1 cellular context compared by ENCODE assay signal in the genomic region with DNA sequence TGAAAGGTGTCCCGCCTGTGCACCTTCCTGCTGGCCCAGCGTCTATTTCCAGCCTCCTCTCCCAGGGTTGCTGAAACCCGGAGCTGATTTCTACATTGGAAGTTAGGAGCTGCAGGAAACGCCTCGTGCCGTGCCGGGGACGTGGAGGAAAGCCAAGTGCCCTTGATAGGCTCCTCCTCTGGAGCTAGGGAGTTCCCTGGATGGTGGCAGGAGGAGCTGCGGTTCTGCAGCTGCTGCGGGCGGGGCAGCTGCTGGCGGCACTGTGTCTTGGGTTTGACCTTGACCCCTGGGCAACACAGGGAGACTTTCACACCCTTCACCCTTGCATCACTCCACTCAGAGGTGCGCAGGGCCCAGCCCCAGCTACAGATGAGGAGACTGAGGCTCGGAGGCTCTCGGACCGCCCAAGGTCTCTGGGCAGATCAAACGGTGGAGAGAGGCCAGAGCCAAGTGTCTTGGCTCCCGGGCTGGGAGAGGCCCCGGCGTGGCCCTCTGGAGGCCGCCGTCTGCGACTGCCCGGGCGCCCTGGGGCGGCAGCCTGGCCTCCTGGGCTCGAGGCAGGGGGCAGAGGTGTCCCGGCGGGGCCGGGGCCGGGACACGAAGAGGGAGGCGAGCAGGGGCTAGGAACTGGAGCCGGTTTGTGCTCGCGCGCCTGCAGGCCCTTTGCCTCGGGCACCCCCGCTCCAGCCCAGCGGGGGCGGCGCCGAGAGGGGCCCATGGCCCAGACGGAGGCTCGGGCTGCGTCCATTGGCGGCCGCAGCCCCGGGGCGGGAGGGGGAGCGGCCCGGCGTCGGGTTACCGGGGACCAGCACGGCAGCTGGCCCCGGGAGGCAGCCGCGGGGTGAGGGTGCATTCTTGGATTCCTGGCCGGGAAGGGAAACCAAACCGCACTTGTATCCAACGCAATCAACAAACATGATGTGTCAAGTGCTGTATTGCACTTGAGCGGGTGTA.
TF ChIP-seq lines count a peak whose summit lies in the region.

No MANE protein-coding gene starts in this region.

TF ChIP-seq in HepG2, 621 proteins besides CTCF, POLR2A, EP300 and RAD21 (continued from another document and continues in another):
- TF ChIP-seq, protein P1, sequence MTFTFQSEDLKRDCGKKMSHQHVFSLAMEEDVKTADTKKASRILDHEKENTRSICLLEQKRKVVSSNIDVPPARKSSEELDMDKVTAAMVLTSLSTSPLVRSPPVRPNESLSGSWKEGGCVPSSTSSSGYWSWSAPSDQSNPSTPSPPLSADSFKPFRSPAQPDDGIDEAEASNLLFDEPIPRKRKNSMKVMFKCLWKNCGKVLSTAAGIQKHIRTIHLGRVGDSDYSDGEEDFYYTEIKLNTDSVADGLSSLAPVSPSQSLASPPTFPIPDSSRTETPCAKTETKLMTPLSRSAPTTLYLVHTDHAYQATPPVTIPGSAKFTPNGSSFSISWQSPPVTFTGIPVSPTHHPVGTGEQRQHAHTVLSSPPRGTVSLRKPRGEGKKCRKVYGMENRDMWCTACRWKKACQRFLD (CRISPR knock-in tag; IDR thresholded peaks at IDR 0.05; ENCODE audit: borderline replicate concordance): peak; percentile 67; the same call in 1 of the 2 replicates
- TF ChIP-seq, protein P2, sequence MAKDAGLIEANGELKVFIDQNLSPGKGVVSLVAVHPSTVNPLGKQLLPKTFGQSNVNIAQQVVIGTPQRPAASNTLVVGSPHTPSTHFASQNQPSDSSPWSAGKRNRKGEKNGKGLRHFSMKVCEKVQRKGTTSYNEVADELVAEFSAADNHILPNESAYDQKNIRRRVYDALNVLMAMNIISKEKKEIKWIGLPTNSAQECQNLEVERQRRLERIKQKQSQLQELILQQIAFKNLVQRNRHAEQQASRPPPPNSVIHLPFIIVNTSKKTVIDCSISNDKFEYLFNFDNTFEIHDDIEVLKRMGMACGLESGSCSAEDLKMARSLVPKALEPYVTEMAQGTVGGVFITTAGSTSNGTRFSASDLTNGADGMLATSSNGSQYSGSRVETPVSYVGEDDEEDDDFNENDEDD (CRISPR knock-in tag; IDR thresholded peaks at IDR 0.05; ENCODE audit: borderline replicate concordance): no peak
- TF ChIP-seq ZNF451 (CRISPR knock-in tag; IDR thresholded peaks at IDR 0.05): 0 out of 2 replicates have a peak, but pooled peaks have one; percentile 35
- TF ChIP-seq, protein P3, sequence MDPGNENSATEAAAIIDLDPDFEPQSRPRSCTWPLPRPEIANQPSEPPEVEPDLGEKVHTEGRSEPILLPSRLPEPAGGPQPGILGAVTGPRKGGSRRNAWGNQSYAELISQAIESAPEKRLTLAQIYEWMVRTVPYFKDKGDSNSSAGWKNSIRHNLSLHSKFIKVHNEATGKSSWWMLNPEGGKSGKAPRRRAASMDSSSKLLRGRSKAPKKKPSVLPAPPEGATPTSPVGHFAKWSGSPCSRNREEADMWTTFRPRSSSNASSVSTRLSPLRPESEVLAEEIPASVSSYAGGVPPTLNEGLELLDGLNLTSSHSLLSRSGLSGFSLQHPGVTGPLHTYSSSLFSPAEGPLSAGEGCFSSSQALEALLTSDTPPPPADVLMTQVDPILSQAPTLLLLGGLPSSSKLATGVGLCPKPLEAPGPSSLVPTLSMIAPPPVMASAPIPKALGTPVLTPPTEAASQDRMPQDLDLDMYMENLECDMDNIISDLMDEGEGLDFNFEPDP (CRISPR knock-in tag; conservative IDR thresholded peaks at IDR 0.05): no peak
- TF ChIP-seq TBL1XR1 (IDR thresholded peaks at IDR 0.05; ENCODE audit: borderline replicate concordance, low read length, partially characterized antibody): no peak
- no peak for TF ChIP-seq ELF1 (CRISPR knock-in tag; IDR thresholded peaks at IDR 0.05)
- peak; percentile 76; the same call in 1 of the 2 replicates for TF ChIP-seq SALL1 (CRISPR knock-in tag; IDR thresholded peaks at IDR 0.05)
- no peak for TF ChIP-seq SIN3A (IDR thresholded peaks at IDR 0.05; ENCODE audit: borderline replicate concordance, low read depth, low read length)
- no peak for TF ChIP-seq ZNF225 (CRISPR knock-in tag; IDR thresholded peaks at IDR 0.05)
- TF ChIP-seq SP5 (CRISPR knock-in tag; IDR thresholded peaks at IDR 0.05; ENCODE audit: borderline replicate concordance, low read depth): peak; percentile 31; the same call in 1 of the 2 replicates
- peak; percentile 71 for TF ChIP-seq ZNF547 (CRISPR knock-in tag; IDR thresholded peaks at IDR 0.05)
- TF ChIP-seq ZNF331 (CRISPR knock-in tag; IDR thresholded peaks at IDR 0.05): no peak
- no peak for TF ChIP-seq ZNF549 (CRISPR knock-in tag; IDR thresholded peaks at IDR 0.05)
- TF ChIP-seq, protein P4, sequence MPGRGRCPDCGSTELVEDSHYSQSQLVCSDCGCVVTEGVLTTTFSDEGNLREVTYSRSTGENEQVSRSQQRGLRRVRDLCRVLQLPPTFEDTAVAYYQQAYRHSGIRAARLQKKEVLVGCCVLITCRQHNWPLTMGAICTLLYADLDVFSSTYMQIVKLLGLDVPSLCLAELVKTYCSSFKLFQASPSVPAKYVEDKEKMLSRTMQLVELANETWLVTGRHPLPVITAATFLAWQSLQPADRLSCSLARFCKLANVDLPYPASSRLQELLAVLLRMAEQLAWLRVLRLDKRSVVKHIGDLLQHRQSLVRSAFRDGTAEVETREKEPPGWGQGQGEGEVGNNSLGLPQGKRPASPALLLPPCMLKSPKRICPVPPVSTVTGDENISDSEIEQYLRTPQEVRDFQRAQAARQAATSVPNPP (CRISPR knock-in tag; IDR thresholded peaks at IDR 0.05): no peak
- no peak for TF ChIP-seq ATM (IDR thresholded peaks at IDR 0.05; ENCODE audit: borderline replicate concordance)
- TF ChIP-seq RFXANK (CRISPR knock-in tag; IDR thresholded peaks at IDR 0.05): no peak
- TF ChIP-seq, protein P5, sequence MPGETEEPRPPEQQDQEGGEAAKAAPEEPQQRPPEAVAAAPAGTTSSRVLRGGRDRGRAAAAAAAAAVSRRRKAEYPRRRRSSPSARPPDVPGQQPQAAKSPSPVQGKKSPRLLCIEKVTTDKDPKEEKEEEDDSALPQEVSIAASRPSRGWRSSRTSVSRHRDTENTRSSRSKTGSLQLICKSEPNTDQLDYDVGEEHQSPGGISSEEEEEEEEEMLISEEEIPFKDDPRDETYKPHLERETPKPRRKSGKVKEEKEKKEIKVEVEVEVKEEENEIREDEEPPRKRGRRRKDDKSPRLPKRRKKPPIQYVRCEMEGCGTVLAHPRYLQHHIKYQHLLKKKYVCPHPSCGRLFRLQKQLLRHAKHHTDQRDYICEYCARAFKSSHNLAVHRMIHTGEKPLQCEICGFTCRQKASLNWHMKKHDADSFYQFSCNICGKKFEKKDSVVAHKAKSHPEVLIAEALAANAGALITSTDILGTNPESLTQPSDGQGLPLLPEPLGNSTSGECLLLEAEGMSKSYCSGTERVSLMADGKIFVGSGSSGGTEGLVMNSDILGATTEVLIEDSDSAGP (CRISPR knock-in tag; IDR thresholded peaks at IDR 0.05; ENCODE audit: borderline replicate concordance): peak; percentile 47; the same call in 1 of the 2 replicates
- TF ChIP-seq, protein P6, sequence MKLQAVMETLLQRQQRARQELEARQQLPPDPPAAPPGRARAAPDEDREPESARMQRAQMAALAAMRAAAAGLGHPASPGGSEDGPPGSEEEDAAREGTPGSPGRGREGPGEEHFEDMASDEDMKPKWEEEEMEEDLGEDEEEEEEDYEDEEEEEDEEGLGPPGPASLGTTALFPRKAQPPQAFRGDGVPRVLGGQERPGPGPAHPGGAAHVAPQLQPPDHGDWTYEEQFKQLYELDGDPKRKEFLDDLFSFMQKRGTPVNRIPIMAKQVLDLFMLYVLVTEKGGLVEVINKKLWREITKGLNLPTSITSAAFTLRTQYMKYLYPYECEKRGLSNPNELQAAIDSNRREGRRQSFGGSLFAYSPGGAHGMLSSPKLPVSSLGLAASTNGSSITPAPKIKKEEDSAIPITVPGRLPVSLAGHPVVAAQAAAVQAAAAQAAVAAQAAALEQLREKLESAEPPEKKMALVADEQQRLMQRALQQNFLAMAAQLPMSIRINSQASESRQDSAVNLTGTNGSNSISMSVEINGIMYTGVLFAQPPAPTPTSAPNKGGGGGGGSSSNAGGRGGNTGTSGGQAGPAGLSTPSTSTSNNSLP (IDR thresholded peaks at IDR 0.05; ENCODE audit: low read depth, low read length): no peak
- TF ChIP-seq, protein P7, sequence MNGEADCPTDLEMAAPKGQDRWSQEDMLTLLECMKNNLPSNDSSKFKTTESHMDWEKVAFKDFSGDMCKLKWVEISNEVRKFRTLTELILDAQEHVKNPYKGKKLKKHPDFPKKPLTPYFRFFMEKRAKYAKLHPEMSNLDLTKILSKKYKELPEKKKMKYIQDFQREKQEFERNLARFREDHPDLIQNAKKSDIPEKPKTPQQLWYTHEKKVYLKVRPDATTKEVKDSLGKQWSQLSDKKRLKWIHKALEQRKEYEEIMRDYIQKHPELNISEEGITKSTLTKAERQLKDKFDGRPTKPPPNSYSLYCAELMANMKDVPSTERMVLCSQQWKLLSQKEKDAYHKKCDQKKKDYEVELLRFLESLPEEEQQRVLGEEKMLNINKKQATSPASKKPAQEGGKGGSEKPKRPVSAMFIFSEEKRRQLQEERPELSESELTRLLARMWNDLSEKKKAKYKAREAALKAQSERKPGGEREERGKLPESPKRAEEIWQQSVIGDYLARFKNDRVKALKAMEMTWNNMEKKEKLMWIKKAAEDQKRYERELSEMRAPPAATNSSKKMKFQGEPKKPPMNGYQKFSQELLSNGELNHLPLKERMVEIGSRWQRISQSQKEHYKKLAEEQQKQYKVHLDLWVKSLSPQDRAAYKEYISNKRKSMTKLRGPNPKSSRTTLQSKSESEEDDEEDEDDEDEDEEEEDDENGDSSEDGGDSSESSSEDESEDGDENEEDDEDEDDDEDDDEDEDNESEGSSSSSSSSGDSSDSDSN (CRISPR knock-in tag; IDR thresholded peaks at IDR 0.05): peak; percentile 58; the same call in 1 of the 2 replicates
- TF ChIP-seq, protein P8, sequence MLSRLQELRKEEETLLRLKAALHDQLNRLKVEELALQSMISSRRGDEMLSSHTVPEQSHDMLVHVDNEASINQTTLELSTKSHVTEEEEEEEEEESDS (CRISPR knock-in tag; IDR thresholded peaks at IDR 0.05; ENCODE audit: borderline replicate concordance): no peak
- TF ChIP-seq, protein P9, sequence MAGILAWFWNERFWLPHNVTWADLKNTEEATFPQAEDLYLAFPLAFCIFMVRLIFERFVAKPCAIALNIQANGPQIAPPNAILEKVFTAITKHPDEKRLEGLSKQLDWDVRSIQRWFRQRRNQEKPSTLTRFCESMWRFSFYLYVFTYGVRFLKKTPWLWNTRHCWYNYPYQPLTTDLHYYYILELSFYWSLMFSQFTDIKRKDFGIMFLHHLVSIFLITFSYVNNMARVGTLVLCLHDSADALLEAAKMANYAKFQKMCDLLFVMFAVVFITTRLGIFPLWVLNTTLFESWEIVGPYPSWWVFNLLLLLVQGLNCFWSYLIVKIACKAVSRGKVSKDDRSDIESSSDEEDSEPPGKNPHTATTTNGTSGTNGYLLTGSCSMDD (CRISPR knock-in tag; IDR thresholded peaks at IDR 0.05): no peak
- no peak for TF ChIP-seq NFE2L1 (CRISPR knock-in tag; IDR thresholded peaks at IDR 0.05; ENCODE audit: borderline replicate concordance)
- TF ChIP-seq MAZ (IDR thresholded peaks at IDR 0.05; ENCODE audit: borderline replicate concordance, low read depth, low read length): no peak
- TF ChIP-seq MAZ (CRISPR knock-in tag; IDR thresholded peaks at IDR 0.05; ENCODE audit: low read depth): 0 out of 2 replicates have a peak, but pooled peaks have one; percentile 41
- TF ChIP-seq HNRNPK (IDR thresholded peaks at IDR 0.05; ENCODE audit: low read depth, low read length, poor library complexity, severe bottlenecking): peak; percentile 40
- no peak for TF ChIP-seq ZNF207 (IDR thresholded peaks at IDR 0.05; ENCODE audit: borderline replicate concordance)
- TF ChIP-seq ZNF180 (CRISPR knock-in tag; IDR thresholded peaks at IDR 0.05; ENCODE audit: borderline replicate concordance, low read depth): no peak
- TF ChIP-seq ZNF460 (CRISPR knock-in tag; IDR thresholded peaks at IDR 0.05; ENCODE audit: borderline replicate concordance): no peak
- TF ChIP-seq, protein P10, sequence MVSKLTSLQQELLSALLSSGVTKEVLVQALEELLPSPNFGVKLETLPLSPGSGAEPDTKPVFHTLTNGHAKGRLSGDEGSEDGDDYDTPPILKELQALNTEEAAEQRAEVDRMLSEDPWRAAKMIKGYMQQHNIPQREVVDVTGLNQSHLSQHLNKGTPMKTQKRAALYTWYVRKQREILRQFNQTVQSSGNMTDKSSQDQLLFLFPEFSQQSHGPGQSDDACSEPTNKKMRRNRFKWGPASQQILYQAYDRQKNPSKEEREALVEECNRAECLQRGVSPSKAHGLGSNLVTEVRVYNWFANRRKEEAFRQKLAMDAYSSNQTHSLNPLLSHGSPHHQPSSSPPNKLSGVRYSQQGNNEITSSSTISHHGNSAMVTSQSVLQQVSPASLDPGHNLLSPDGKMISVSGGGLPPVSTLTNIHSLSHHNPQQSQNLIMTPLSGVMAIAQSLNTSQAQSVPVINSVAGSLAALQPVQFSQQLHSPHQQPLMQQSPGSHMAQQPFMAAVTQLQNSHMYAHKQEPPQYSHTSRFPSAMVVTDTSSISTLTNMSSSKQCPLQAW (CRISPR knock-in tag; IDR thresholded peaks at IDR 0.05): no peak
- TF ChIP-seq ASH2L (IDR thresholded peaks at IDR 0.05; ENCODE audit: insufficient read length, low read depth, low read length): peak; percentile 35
- TF ChIP-seq JDP2 (CRISPR knock-in tag; IDR thresholded peaks at IDR 0.05; ENCODE audit: borderline replicate concordance): no peak
- TF ChIP-seq KDM2A (CRISPR knock-in tag; IDR thresholded peaks at IDR 0.05; ENCODE audit: borderline replicate concordance, low read depth): 0 out of 2 replicates have a peak, but pooled peaks have one; percentile 4
- peak; percentile 88 for TF ChIP-seq ZNF230 (CRISPR knock-in tag; IDR thresholded peaks at IDR 0.05)
- TF ChIP-seq ZNF883 (CRISPR knock-in tag; IDR thresholded peaks at IDR 0.05; ENCODE audit: not compliant biosample characterization): peak; percentile 87
- TF ChIP-seq ETV6 (CRISPR knock-in tag; conservative IDR thresholded peaks at IDR 0.05): 0 out of 2 replicates have a peak, but pooled peaks have one; percentile 30
- TF ChIP-seq, protein P11, sequence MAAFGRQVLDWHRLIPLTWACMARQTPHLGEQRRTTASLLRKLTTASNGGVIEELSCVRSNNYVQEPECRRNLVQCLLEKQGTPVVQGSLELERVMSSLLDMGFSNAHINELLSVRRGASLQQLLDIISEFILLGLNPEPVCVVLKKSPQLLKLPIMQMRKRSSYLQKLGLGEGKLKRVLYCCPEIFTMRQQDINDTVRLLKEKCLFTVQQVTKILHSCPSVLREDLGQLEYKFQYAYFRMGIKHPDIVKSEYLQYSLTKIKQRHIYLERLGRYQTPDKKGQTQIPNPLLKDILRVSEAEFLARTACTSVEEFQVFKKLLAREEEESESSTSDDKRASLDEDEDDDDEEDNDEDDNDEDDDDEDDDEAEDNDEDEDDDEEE (CRISPR knock-in tag; IDR thresholded peaks at IDR 0.05): no peak
- peak; percentile 75; the same call in 1 of the 2 replicates for TF ChIP-seq NR2C2 (CRISPR knock-in tag; IDR thresholded peaks at IDR 0.05; ENCODE audit: borderline replicate concordance)
- no peak for TF ChIP-seq PCBP1 (IDR thresholded peaks at IDR 0.05; ENCODE audit: borderline replicate concordance, low read depth, low read length)
- TF ChIP-seq ZFP62 (CRISPR knock-in tag; IDR thresholded peaks at IDR 0.05): no peak
